Comparison of ENCODE assay signal across 17 cellular contexts in genomic region chr7:17042211-17042610, GRCh38.
DNase-seq lines count a peak whose midpoint lies in the region; ATAC-seq, FAIRE-seq and TF ChIP-seq lines count a peak whose summit lies in the region.
"Had no signal": no experiment of that assay in that cellular context is flagged by ENCODE, and none has a peak within 500 bp of the region (broad histone marks: within the 10 kb centered on the region; RNA-seq: fewer than 3 reads in every experiment).

No MANE protein-coding gene starts in this region.

- no peaks in the 10 kb centered on the region for H3K9me3 ChIP-seq in osteoblast (ENCODE audit: low read depth, low read length)
- H3K9me3 ChIP-seq: colonic mucosa, pancreas had no signal

- H3K27me3 ChIP-seq in bronchial epithelial cell (ENCODE audit: control insufficient read depth, insufficient read depth, low read length) (no peaks in the 10 kb centered on the region), osteoblast (ENCODE audit: insufficient read depth, low read length) (no peaks in the 10 kb centered on the region)
- H3K27me3 ChIP-seq: colonic mucosa, pancreas had no signal

- peaks cover 25% of the 10 kb centered on the region for H3K4me1 ChIP-seq in osteoblast (ENCODE audit: insufficient read depth, low read length)

- H3K4me3 ChIP-seq in bronchial epithelial cell (ENCODE audit: low read depth, low read length): no peak overlapping the region
- no peak overlapping the region for H3K4me3 ChIP-seq in osteoblast (ENCODE audit: insufficient read depth, low read length)
- H3K4me3 ChIP-seq: colonic mucosa, pancreas had no signal

- no peak for FAIRE-seq in bronchial epithelial cell (lab: Jason Lieb, UNC)

- DNase-seq in CD1c-positive myeloid dendritic cell (ENCODE audit: extremely low spot score) (peak; percentile 28), NCI-H460 (ENCODE audit: extremely low read depth, low read depth) (peak; percentile 41), bronchial epithelial cell (ENCODE audit: low read depth) (peak; percentile 60), osteoblast (ENCODE audit: insufficient read length, low spot score, missing footprints) (no peak), NCI-H1694 (lab: John Stamatoyannopoulos, UW) (no peak), 8988T (no peak)
- no peak for DNase-seq in activated CD4-positive, CD25-positive, alpha-beta regulatory T cell treated with anti-CD3 and anti-CD28 coated beads, Interleukin-2, amount 50 U/mL, for 72 hours
- DNase-seq: activated CD4-positive, alpha-beta T cell treated with anti-CD3 and anti-CD28 coated beads, Interleukin-2, amount 10 ng/mL, durations not matched to agents 24 days and 14 days; activated CD8-positive, alpha-beta memory T cell treated with anti-CD3 and anti-CD28 coated beads, Interleukin-2, amount 10 ng/mL, durations not matched to agents 7 days and 5 days; activated naive CD8-positive, alpha-beta T cell treated with anti-CD3 and anti-CD28 coated beads, Interleukin-2, amount 10 ng/mL, durations not matched to agents 7 days and 5 days; colonic mucosa; endodermal cell; NCI-H1417 treated with DMSO at 0.1 percent for 48 hours; NCI-H524; pancreas had no signal

- H2AFZ ChIP-seq in osteoblast (ENCODE audit: low read length): no peak overlapping the region

- TF ChIP-seq CTCF in bronchial epithelial cell (IDR thresholded peaks at IDR 0.05; ENCODE audit: insufficient read depth, low read length, severe bottlenecking): no peak
- no peak for TF ChIP-seq CTCF in osteoblast (IDR thresholded peaks at IDR 0.05; ENCODE audit: extremely low read depth, low read depth, low read length)

- no peak for ATAC-seq in HG03108 (IDR thresholded peaks at IDR 0.05; ENCODE audit: unreplicated experiment)
- ATAC-seq: stimulated activated memory B cell treated with anti-CD40 and anti-IgM and Interleukin-4, amounts not matched to agents 10 μg/mL and 1 μg/mL and 100 μg/mL, for 72 hours had no signal

- peak overlapping the region; percentile 90 for H3K27ac ChIP-seq in osteoblast (ENCODE audit: low read depth, low read length)
- H3K27ac ChIP-seq: colonic mucosa had no signal

- no peaks in the 10 kb centered on the region for H3K79me2 ChIP-seq in osteoblast (ENCODE audit: insufficient read depth, low read length)

- no peaks in the 10 kb centered on the region for H3K36me3 ChIP-seq in bronchial epithelial cell (ENCODE audit: control insufficient read depth, insufficient read depth, low read length)
- no peaks in the 10 kb centered on the region for H3K36me3 ChIP-seq in osteoblast (ENCODE audit: insufficient read depth, low read length)
- H3K36me3 ChIP-seq: colonic mucosa, pancreas had no signal

- peak overlapping the region; percentile 56 for H3K4me2 ChIP-seq in osteoblast (ENCODE audit: insufficient read depth, low read length)

- H4K20me1 ChIP-seq in osteoblast (ENCODE audit: insufficient read depth, low read length): no peaks in the 10 kb centered on the region

Comparison
In these comparisons a context has a peak if more than half of its experiments do, and no peak if none do; other contexts are left out.
1. DNase-seq: peak in CD1c-positive myeloid dendritic cell (single experiment), NCI-H460 (single experiment) and bronchial epithelial cell (single experiment); none in osteoblast (single experiment), activated CD4-positive, CD25-positive, alpha-beta regulatory T cell treated with anti-CD3 and anti-CD28 coated beads, Interleukin-2, amount 50 U/mL, for 72 hours (single experiment), NCI-H1694 (single experiment) and 8988T (single experiment).